In genomic region chr16:70014915-70015314, GRCh38 we compare ENCODE assay signal across 7 cellular contexts.
DNase-seq lines count a peak whose midpoint lies in the region; ATAC-seq and TF ChIP-seq lines count a peak whose summit lies in the region.
"Not testable (repeated sequence)": the region's sequence is repeated elsewhere in the genome, so short reads cannot be mapped to it uniquely, and the experiment has no call there.

No MANE protein-coding gene starts in this region.

- ATAC-seq in SK-N-SH treated with all-trans-retinoic acid at 6 μM for 48 hours (peak; percentile 94), sciatic nerve (peak; percentile 55)

- DNase-seq in EL: peak; percentile 50
- peak; percentile 18 for DNase-seq in M059J (ENCODE audit: low read depth)
- DNase-seq in brain microvascular endothelial cell: peak; percentile 30
- DNase-seq in fibroblast of pulmonary artery (ENCODE audit: low read depth): peak; percentile 48
- DNase-seq in iris pigment epithelial cell (ENCODE audit: low read depth): peak; percentile 41
- DNase-seq in sciatic nerve (ENCODE audit: low spot score): not testable (repeated sequence)

- not testable (repeated sequence) for H3K27ac ChIP-seq in brain microvascular endothelial cell

- not testable (repeated sequence) for H3K27me3 ChIP-seq in brain microvascular endothelial cell (replicated peaks)

- not testable (repeated sequence) for H3K36me3 ChIP-seq in brain microvascular endothelial cell (replicated peaks)

- TF ChIP-seq CTCF in brain microvascular endothelial cell (IDR thresholded peaks at IDR 0.05; ENCODE audit: low read depth, low read length, missing control alignments); fibroblast of pulmonary artery (IDR thresholded peaks at IDR 0.05; ENCODE audit: low read length, missing control alignments): not testable (repeated sequence)

- intact Hi-C loops in sciatic nerve (cut with DNase I): not testable (repeated sequence)

- not testable (repeated sequence) for H3K4me3 ChIP-seq in brain microvascular endothelial cell (ENCODE audit: low read depth, low read length); fibroblast of pulmonary artery (replicated peaks; ENCODE audit: low read depth, low read length)

- in situ Hi-C loops in brain microvascular endothelial cell (cut with HindIII; ENCODE audit: low pct_ligation_motif_present, low sequenced_read_pairs): not testable (repeated sequence)
